13 cellular contexts compared by ENCODE assay signal in genomic region chr1:95018602-95019369, GRCh38. TPM values are rescaled to one million over a fixed set of nuclear protein-coding genes. Genes with fewer than 3 reads are reported as not detected.
DNase-seq lines count a peak whose midpoint lies in the region; ATAC-seq and TF ChIP-seq lines count a peak whose summit lies in the region.
"Had no signal": no experiment of that assay in that cellular context is flagged by ENCODE, and none has a peak within 500 bp of the region (broad histone marks: within the 10 kb centered on the region; RNA-seq: fewer than 3 reads in every experiment).

No MANE protein-coding gene starts in this region.

- in situ Hi-C loops in astrocyte of the spinal cord (cut with HindIII; ENCODE audit: low sequenced_read_pairs): no loop called here

- TF ChIP-seq CTCF in astrocyte of the spinal cord (IDR thresholded peaks at IDR 0.05; ENCODE audit: low read depth, low read length): no peak
- TF ChIP-seq CTCF in kidney epithelial cell (IDR thresholded peaks at IDR 0.05; ENCODE audit: insufficient read depth, low read length, poor library complexity, severe bottlenecking): no peak
- TF ChIP-seq CTCF in upper lobe of right lung (IDR thresholded peaks at IDR 0.05): no peak

- H3K4me1 ChIP-seq in upper lobe of right lung: peaks cover 33% of the 10 kb centered on the region

- DNase-seq in DMS 273 (lab: John Stamatoyannopoulos, UW; ENCODE audit: unreplicated experiment) (peak; percentile 25), DMS 273 treated with DMSO at 0.1 percent for 48 hours (lab: John Stamatoyannopoulos, UW) (no peak), astrocyte of the spinal cord (ENCODE audit: low read depth, low spot score) (peak; percentile 58), kidney epithelial cell (ENCODE audit: low read depth) (peak; percentile 61), upper lobe of right lung (no peak), putamen (ENCODE audit: low spot score) (no peak), NCI-H526 (lab: John Stamatoyannopoulos, UW) (no peak)
- DNase-seq: activated CD8-positive, alpha-beta T cell treated with anti-CD3 and anti-CD28 coated beads, Interleukin-2, amount 10 ng/mL, durations not matched to agents 7 days and 5 days; activated gamma-delta T cell; cerebellar nuclear complex; NCI-H2227 treated with DMSO at 0.1 percent for 48 hours had no signal

- no peaks in the 10 kb centered on the region for H3K9me3 ChIP-seq in upper lobe of right lung

- intact Hi-C loops in upper lobe of right lung (cut with DNase I): no loop called here

- H3K27me3 ChIP-seq in kidney epithelial cell (ENCODE audit: control insufficient read depth, insufficient read depth, low read length) (no peaks in the 10 kb centered on the region), upper lobe of right lung (no peaks in the 10 kb centered on the region)

- H3K4me3 ChIP-seq in astrocyte of the spinal cord (ENCODE audit: low read depth, low read length) (no peak overlapping the region), kidney epithelial cell (ENCODE audit: low read depth, low read length) (no peak overlapping the region), upper lobe of right lung (no peak overlapping the region)

- peak; percentile 78 for ATAC-seq in upper lobe of right lung
- no peak for ATAC-seq in HG02973 (IDR thresholded peaks at IDR 0.05; ENCODE audit: unreplicated experiment)
- ATAC-seq: activated CD8-positive, alpha-beta T cell treated with anti-CD3 and anti-CD28 coated beads, Interleukin-2, amount 10 ng/mL, durations not matched to agents 7 days and 5 days had no signal

- H3K36me3 ChIP-seq in kidney epithelial cell (ENCODE audit: control insufficient read depth, insufficient read depth, low read length) (no peaks in the 10 kb centered on the region), upper lobe of right lung (no peaks in the 10 kb centered on the region)

- peak overlapping the region; percentile 1 for H3K27ac ChIP-seq in upper lobe of right lung
- H3K27ac ChIP-seq: 22Rv1 had no signal

RNA-seq across cellular contexts. Expression of gene ALG14, which starts 54.0 kb away (rescaled TPM):
- 0.92 and 1.0 TPM in 2 replicates for total RNA-seq in kidney epithelial cell
- 3.4 TPM for total RNA-seq in upper lobe of right lung

Comparison
In these comparisons a context has a peak if more than half of its experiments do, and no peak if none do; other contexts are left out.
1. DNase-seq: peak in DMS 273 (single experiment), astrocyte of the spinal cord (single experiment) and kidney epithelial cell (single experiment); none in DMS 273 treated with DMSO at 0.1 percent for 48 hours (single experiment), upper lobe of right lung (single experiment), putamen (single experiment) and NCI-H526 (0 of 2).